Comparison of ENCODE assay signal across 8 cellular contexts in the genomic region with DNA sequence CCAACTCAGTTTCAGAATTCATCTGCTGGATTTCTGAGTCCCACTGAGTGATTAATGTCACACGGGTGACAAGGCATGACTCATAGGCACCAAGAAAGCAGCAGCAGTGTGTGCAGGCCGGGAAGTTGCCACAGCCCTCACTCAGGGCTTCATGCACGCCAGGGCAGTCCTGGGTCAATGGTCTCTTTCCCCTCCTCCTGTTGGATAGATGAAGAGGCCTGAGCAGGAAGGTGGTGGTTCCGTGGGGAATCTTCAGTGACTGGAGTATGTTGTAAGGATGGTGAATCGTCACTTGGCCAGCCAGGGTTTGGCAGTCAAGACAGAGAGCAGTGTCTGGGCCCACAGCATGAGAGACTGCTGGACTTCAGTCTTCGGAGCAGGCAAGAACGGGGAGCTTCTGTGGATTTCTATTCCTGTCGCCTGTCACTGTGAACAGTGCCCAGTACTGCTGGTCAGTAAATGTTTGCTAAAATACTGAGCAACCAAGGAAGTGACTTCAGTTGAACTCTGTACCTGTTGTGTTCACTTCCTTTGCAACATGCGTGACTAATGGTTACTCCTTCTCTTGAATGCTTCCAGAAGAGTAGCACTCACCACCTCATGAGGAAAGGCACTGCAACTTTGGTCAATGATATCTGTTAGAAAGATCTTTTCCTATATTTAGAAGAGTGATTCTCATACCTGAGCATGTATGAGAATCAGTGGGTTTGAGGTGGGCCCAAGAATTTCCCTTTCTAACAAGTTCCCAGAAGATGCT.
A peak's percentile ranks its signal among the peaks of the same experiment; 100 is the strongest.
DNase-seq lines count a peak whose midpoint lies in the region; ATAC-seq, FAIRE-seq and TF ChIP-seq lines count a peak whose summit lies in the region.

No MANE protein-coding gene starts in this region.

- SMC1A ChIA-PET in GM12878 (lab: Charles Lee; ENCODE audit: uncharacterized antibody, unreplicated experiment) = interaction anchor here (0.7 to 7.1 kb wide), 9 partner anchors 12 to 87 kb away, joined by 3 to 58 read pairs (median 5); no protein-coding TSS in a partner anchor

- BruUV-seq in GM12878 (replicated peaks; lab: Mats Ljungman, UMichigan) = no TSS peak

- TF ChIP-seq CTCF in GM12878 (IDR thresholded peaks at IDR 0.05 in 2 of 3, conservative IDR thresholded peaks at IDR 0.05 in 1 of 3; ENCODE audit: control insufficient read depth in 2 of 3, extremely low read depth in 1 of 3, insufficient read depth in 1 of 3, low read depth in 3 of 3, low read length in 3 of 3) = no peak
- no peak for TF ChIP-seq CTCF in lower leg skin (IDR thresholded peaks at IDR 0.05)

- TF ChIP-seq POLR2A in GM12878 (IDR thresholded peaks at IDR 0.05; ENCODE audit: low read depth, low read length) (peak; percentile 66), lower leg skin (IDR thresholded peaks at IDR 0.05) (no peak)

- peak overlapping the region; percentile 32; the same call in 1 of the 2 replicates for H3K9ac ChIP-seq in GM12878 (ENCODE audit: control insufficient read depth, insufficient read depth, low read length)

- CTCF ChIA-PET in GM12878 (lab: Yijun Ruan, JAX) = interaction anchor here (1.0 to 1.5 kb wide), 3 partner anchors 32 to 69 kb away, joined by 3 to 5 read pairs (median 4); no protein-coding TSS in a partner anchor

- H3K9me3 ChIP-seq in GM12878 (replicated peaks; ENCODE audit: control insufficient read depth, insufficient read depth, low read length) = no peaks in the 10 kb centered on the region
- no peaks in the 10 kb centered on the region for H3K9me3 ChIP-seq in aorta (ENCODE audit: control insufficient read depth, low read length)

- TF ChIP-seq RAD21 in GM12878 (IDR thresholded peaks at IDR 0.05; ENCODE audit: insufficient read depth, low read depth, low read length) = no peak

- H3K36me3 ChIP-seq in GM12878 (ENCODE audit: control insufficient read depth in 2 of 2, insufficient read depth in 2 of 2, low read length in 1 of 2) (no peaks in the 10 kb centered on the region), aorta (ENCODE audit: control insufficient read depth in 1 of 2, insufficient read depth in 2 of 2, low read length in 1 of 2) (no peaks in the 10 kb centered on the region)

- RAD21 ChIA-PET in GM12878 (lab: Charles Lee; ENCODE audit: unreplicated experiment) = interaction anchor here (0.8 to 3.1 kb wide), 5 partner anchors 10 to 83 kb away, joined by 3 to 12 read pairs (median 11); no protein-coding TSS in a partner anchor

- H3K4me2 ChIP-seq in GM12878 (ENCODE audit: control insufficient read depth, insufficient read depth) = peak overlapping the region; percentile 79

- H3K27me3 ChIP-seq in GM12878 (replicated peaks in 1 of 2; ENCODE audit: control insufficient read depth in 2 of 2, insufficient read depth in 2 of 2, low read length in 1 of 2) (no peaks in the 10 kb centered on the region), aorta (ENCODE audit: control insufficient read depth in 1 of 2, insufficient read depth in 2 of 2, low read length in 1 of 2) (no peaks in the 10 kb centered on the region)

- peak; percentile 84 for ATAC-seq in GM12878
- peak; percentile 82 for ATAC-seq in aorta (ENCODE audit: low FRiP score)

- intact Hi-C loops in GM12878 (cut with micrococcal nuclease; ENCODE audit: unreplicated experiment) = no loop called here
- intact Hi-C loops in lower leg skin (cut with DNase I; ENCODE audit: low total_unique reads) = no loop called here
- intact Hi-C loops in aorta (cut with DNase I) = loop anchor here (2.0 to 5.0 kb wide), 4 partner anchors 59 to 109 kb away; no protein-coding TSS in a partner anchor

- DNase-seq in GF-D8 (lab: John Stamatoyannopoulos, UW) (peak; percentile 28), GOT3 (lab: John Stamatoyannopoulos, UW) (peak; percentile 72), NCI-H69 (lab: John Stamatoyannopoulos, UW) (peak; percentile 32), GM12878 (ENCODE audit: low read depth, low spot score) (peak; percentile 74), lower leg skin (ENCODE audit: low spot score in 2 of 2) (peak; percentile 84 to 96), aorta (peak; percentile 89), NCI-H2227 (lab: John Stamatoyannopoulos, UW; ENCODE audit: unreplicated experiment) (no peak), NCI-H1092 (lab: John Stamatoyannopoulos, UW) (no peak)

- H3K4me3 ChIP-seq in GM12878 = no peak overlapping the region
- no peak overlapping the region for H3K4me3 ChIP-seq in lower leg skin (ENCODE audit: low read depth, poor library complexity, severe bottlenecking)
- H3K4me3 ChIP-seq in aorta (ENCODE audit: low read length in 2 of 2) = no peak overlapping the region

- H3K79me2 ChIP-seq in GM12878 (ENCODE audit: control insufficient read depth, insufficient read depth, low read length) = no peaks in the 10 kb centered on the region

- in situ Hi-C loops in GM12878 (cut with MboI) = no loop called here

- H3K27ac ChIP-seq in GM12878 (ENCODE audit: control insufficient read depth, insufficient read depth) (peak overlapping the region; percentile 68), aorta (ENCODE audit: low read depth in 1 of 2, low read length in 2 of 2) (peak overlapping the region; percentile 79 to 87)

- POLR2A ChIA-PET in GM12878 (lab: Charles Lee) = interaction anchor here (0.6 to 2.1 kb wide), 4 partner anchors 12 to 32 kb away, joined by 3 to 6 read pairs (median 4); no protein-coding TSS in a partner anchor

- H4K20me1 ChIP-seq in GM12878 (ENCODE audit: control insufficient read depth, insufficient read depth) = no peaks in the 10 kb centered on the region

- peaks cover 30% of the 10 kb centered on the region for H3K4me1 ChIP-seq in GM12878 (ENCODE audit: control insufficient read depth, insufficient read depth, low read length)
- H3K4me1 ChIP-seq in aorta (ENCODE audit: control insufficient read depth in 1 of 2, insufficient read depth in 2 of 2, low read length in 2 of 2) = peaks cover 0 to 2% of the 10 kb centered on the region in 2 donors

- H2AFZ ChIP-seq in GM12878 (ENCODE audit: control insufficient read depth, low read depth, low read length) = peak overlapping the region; percentile 25

- FAIRE-seq in GM12878 (lab: Jason Lieb, UNC) = peak; percentile 87

- no peak for TF ChIP-seq EP300 in GM12878 (IDR thresholded peaks at IDR 0.05; ENCODE audit: borderline replicate concordance in 1 of 2, control insufficient read depth in 1 of 2, low read depth in 2 of 2, low read length in 2 of 2)

- 34% methylated on average over 9 of the region's 9 CpGs for WGBS in GM12878 (ENCODE audit: insufficient coverage, insufficient replicate concordance, low lambda C conversion rate, missing lambda C conversion rate)
- WGBS in lower leg skin, 2 donors = 35 to 50% methylated on average over 9 of the region's 9 CpGs
- 17 to 23% methylated on average over 9 of the region's 9 CpGs for WGBS in aorta, 2 donors

TF ChIP-seq in GM12878, 131 proteins besides CTCF, POLR2A, EP300 and RAD21 (continues in another document):
- TF ChIP-seq STAT1 (conservative IDR thresholded peaks at IDR 0.05) (no peak), SUZ12 (IDR thresholded peaks at IDR 0.05; ENCODE audit: unreplicated experiment) (no peak), NR2C1 (IDR thresholded peaks at IDR 0.05) (peak; percentile 48), PAX8 (IDR thresholded peaks at IDR 0.05) (no peak), NFXL1 (IDR thresholded peaks at IDR 0.05; ENCODE audit: borderline replicate concordance) (no peak), POU2F2 (IDR thresholded peaks at IDR 0.05; ENCODE audit: borderline replicate concordance, low read depth, low read length) (peak; percentile 46; the same call in 1 of the 3 replicates)
- TF ChIP-seq, protein P1, sequence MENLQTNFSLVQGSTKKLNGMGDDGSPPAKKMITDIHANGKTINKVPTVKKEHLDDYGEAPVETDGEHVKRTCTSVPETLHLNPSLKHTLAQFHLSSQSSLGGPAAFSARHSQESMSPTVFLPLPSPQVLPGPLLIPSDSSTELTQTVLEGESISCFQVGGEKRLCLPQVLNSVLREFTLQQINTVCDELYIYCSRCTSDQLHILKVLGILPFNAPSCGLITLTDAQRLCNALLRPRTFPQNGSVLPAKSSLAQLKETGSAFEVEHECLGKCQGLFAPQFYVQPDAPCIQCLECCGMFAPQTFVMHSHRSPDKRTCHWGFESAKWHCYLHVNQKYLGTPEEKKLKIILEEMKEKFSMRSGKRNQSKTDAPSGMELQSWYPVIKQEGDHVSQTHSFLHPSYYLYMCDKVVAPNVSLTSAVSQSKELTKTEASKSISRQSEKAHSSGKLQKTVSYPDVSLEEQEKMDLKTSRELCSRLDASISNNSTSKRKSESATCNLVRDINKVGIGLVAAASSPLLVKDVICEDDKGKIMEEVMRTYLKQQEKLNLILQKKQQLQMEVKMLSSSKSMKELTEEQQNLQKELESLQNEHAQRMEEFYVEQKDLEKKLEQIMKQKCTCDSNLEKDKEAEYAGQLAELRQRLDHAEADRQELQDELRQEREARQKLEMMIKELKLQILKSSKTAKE (IDR thresholded peaks at IDR 0.05; ENCODE audit: low read depth, poor library complexity, severe bottlenecking) = no peak
- TF ChIP-seq, protein P2, sequence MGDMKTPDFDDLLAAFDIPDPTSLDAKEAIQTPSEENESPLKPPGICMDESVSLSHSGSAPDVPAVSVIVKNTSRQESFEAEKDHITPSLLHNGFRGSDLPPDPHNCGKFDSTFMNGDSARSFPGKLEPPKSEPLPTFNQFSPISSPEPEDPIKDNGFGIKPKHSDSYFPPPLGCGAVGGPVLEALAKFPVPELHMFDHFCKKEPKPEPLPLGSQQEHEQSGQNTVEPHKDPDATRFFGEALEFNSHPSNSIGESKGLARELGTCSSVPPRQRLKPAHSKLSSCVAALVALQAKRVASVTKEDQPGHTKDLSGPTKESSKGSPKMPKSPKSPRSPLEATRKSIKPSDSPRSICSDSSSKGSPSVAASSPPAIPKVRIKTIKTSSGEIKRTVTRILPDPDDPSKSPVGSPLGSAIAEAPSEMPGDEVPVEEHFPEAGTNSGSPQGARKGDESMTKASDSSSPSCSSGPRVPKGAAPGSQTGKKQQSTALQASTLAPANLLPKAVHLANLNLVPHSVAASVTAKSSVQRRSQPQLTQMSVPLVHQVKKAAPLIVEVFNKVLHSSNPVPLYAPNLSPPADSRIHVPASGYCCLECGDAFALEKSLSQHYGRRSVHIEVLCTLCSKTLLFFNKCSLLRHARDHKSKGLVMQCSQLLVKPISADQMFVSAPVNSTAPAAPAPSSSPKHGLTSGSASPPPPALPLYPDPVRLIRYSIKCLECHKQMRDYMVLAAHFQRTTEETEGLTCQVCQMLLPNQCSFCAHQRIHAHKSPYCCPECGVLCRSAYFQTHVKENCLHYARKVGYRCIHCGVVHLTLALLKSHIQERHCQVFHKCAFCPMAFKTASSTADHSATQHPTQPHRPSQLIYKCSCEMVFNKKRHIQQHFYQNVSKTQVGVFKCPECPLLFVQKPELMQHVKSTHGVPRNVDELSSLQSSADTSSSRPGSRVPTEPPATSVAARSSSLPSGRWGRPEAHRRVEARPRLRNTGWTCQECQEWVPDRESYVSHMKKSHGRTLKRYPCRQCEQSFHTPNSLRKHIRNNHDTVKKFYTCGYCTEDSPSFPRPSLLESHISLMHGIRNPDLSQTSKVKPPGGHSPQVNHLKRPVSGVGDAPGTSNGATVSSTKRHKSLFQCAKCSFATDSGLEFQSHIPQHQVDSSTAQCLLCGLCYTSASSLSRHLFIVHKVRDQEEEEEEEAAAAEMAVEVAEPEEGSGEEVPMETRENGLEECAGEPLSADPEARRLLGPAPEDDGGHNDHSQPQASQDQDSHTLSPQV (IDR thresholded peaks at IDR 0.05) = 0 out of 2 replicates have a peak, but pooled peaks have one; percentile 30

Comparison
In these comparisons a context has a peak if more than half of its experiments do, and no peak if none do; other contexts are left out.
1. DNase-seq: peak in GF-D8 (single experiment), GOT3 (single experiment), NCI-H69 (single experiment), GM12878 (single experiment), lower leg skin (2 of 2) and aorta (2 of 2); none in NCI-H2227 (single experiment) and NCI-H1092 (single experiment).
2. intact Hi-C loops: an anchor here in aorta (2.0 to 5.0 kb wide); none called in GM12878 and lower leg skin.